In the genomic region with DNA sequence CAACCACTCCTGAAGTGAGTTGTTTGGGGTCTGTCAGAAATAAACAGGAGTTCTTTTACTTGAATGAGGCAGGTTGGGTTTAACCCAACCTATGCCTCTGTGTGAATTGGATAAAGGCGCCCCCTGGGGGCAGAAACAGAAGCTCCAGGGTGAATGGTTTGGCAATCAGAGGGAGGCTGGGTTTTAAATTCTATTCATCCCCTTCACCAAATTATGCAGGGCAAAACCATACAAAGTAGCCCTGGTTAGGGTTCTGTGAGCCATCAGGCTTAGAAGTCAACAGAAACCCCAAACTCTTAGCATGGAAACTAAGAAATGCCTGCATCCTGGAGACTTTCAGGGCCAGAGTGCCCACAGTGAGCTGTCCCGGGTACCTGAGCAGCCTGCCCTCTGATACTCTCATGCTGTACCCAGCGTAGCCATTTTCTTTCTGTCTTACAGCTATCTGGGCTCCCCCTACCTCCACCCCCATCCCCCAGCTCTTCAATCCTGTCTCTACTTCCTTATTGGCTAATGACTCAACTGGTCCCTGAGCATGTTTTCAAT, we compare ENCODE assay signal across 8 cellular contexts.
DNase-seq lines count a peak whose midpoint lies in the region; ATAC-seq, FAIRE-seq and TF ChIP-seq lines count a peak whose summit lies in the region.

No MANE protein-coding gene starts in this region.

- H3K4me3 ChIP-seq in AG10803 (ENCODE audit: low read length), result no peak overlapping the region

- no peaks in the 10 kb centered on the region for H3K36me3 Mint-ChIP-seq in mesothelial cell of epicardium
- H3K36me3 Mint-ChIP-seq in stimulated activated naive B cell treated with anti-CD40 and anti-IgM and Interleukin-4, amounts not matched to agents 10 μg/mL and 1 μg/mL and 100 μg/mL, for 72 hours, result no peaks in the 10 kb centered on the region

- peak; percentile 74 to 78 for ATAC-seq in stimulated activated naive B cell treated with anti-CD40 and anti-IgM and Interleukin-4, amounts not matched to agents 10 μg/mL and 1 μg/mL and 100 μg/mL, for 72 hours (replicated peaks)

- peak; percentile 75 for FAIRE-seq in GM19239 (lab: Jason Lieb, UNC)

- no peaks in the 10 kb centered on the region for H3K27me3 Mint-ChIP-seq in mesothelial cell of epicardium (ENCODE audit: low read depth)
- H3K27me3 Mint-ChIP-seq in stimulated activated naive B cell treated with anti-CD40 and anti-IgM and Interleukin-4, amounts not matched to agents 10 μg/mL and 1 μg/mL and 100 μg/mL, for 72 hours, result peaks cover 6 to 21% of the 10 kb centered on the region in 2 donors

- H3K4me3 Mint-ChIP-seq in mesothelial cell of epicardium, result no peak overlapping the region
- H3K4me3 Mint-ChIP-seq in stimulated activated naive B cell treated with anti-CD40 and anti-IgM and Interleukin-4, amounts not matched to agents 10 μg/mL and 1 μg/mL and 100 μg/mL, for 72 hours, result no peak overlapping the region

- H3K27ac Mint-ChIP-seq in mesothelial cell of epicardium, result no peak overlapping the region
- H3K27ac Mint-ChIP-seq in stimulated activated naive B cell treated with anti-CD40 and anti-IgM and Interleukin-4, amounts not matched to agents 10 μg/mL and 1 μg/mL and 100 μg/mL, for 72 hours, result no peak overlapping the region

- peak; percentile 4 for DNase-seq in AG10803 (ENCODE audit: low read depth)
- DNase-seq in GM19239 (ENCODE audit: insufficient read length, low spot score), result peak; percentile 13
- DNase-seq in HT-29 (ENCODE audit: low spot score), result peak; percentile 56
- peak; percentile 57 for DNase-seq in activated CD4-positive, CD25-positive, alpha-beta regulatory T cell treated with anti-CD3 and anti-CD28 coated beads, Interleukin-2, amount 50 U/mL, for 16 hours (ENCODE audit: low read depth, low spot score)
- DNase-seq in cerebellar cortex (ENCODE audit: low spot score), result peak; percentile 23
- DNase-seq in mesothelial cell of epicardium (ENCODE audit: low spot score in 2 of 2, unreplicated experiment in 2 of 2), result no peak
- DNase-seq in stimulated activated naive B cell treated with anti-CD40 and anti-IgM and Interleukin-4, amounts not matched to agents 10 μg/mL and 1 μg/mL and 100 μg/mL, for 72 hours, result peak; percentile 1
- DNase-seq in T1000 (lab: John Stamatoyannopoulos, UW), result no peak

- H3K9me3 Mint-ChIP-seq in mesothelial cell of epicardium, result no peaks in the 10 kb centered on the region
- H3K9me3 Mint-ChIP-seq in stimulated activated naive B cell treated with anti-CD40 and anti-IgM and Interleukin-4, amounts not matched to agents 10 μg/mL and 1 μg/mL and 100 μg/mL, for 72 hours, result no peaks in the 10 kb centered on the region

- peaks cover under 1% of the 10 kb centered on the region for H3K4me1 Mint-ChIP-seq in mesothelial cell of epicardium
- H3K4me1 Mint-ChIP-seq in stimulated activated naive B cell treated with anti-CD40 and anti-IgM and Interleukin-4, amounts not matched to agents 10 μg/mL and 1 μg/mL and 100 μg/mL, for 72 hours, result no peaks in the 10 kb centered on the region

- peak; percentile 53 for TF ChIP-seq CTCF in AG10803 (conservative IDR thresholded peaks at IDR 0.05; ENCODE audit: low read length)
- TF ChIP-seq CTCF in mesothelial cell of epicardium (IDR thresholded peaks at IDR 0.05; ENCODE audit: unreplicated experiment), result peak; percentile 36

Comparison
In these comparisons a context has a peak if more than half of its experiments do, and no peak if none do; other contexts are left out.
1. DNase-seq: peak in AG10803 (single experiment), GM19239 (single experiment), HT-29 (single experiment), activated CD4-positive, CD25-positive, alpha-beta regulatory T cell treated with anti-CD3 and anti-CD28 coated beads, Interleukin-2, amount 50 U/mL, for 16 hours (single experiment), cerebellar cortex (single experiment) and stimulated activated naive B cell treated with anti-CD40 and anti-IgM and Interleukin-4, amounts not matched to agents 10 μg/mL and 1 μg/mL and 100 μg/mL, for 72 hours (single experiment); none in mesothelial cell of epicardium (0 of 2) and T1000 (single experiment).